1 cellular context compared by ENCODE assay signal in genomic region chr12:30973171-30973570, GRCh38.
TF ChIP-seq lines count a peak whose summit lies in the region.

No MANE protein-coding gene starts in this region.

TF ChIP-seq in SK-N-SH, 30 proteins besides CTCF, POLR2A, EP300 and RAD21 (continued from another document):
- TF ChIP-seq USF2 (IDR thresholded peaks at IDR 0.05; ENCODE audit: borderline replicate concordance, low read depth, low read length) (no peak), ZBTB33 (IDR thresholded peaks at IDR 0.05; ENCODE audit: borderline replicate concordance, low read depth) (no peak), RCOR1 (IDR thresholded peaks at IDR 0.05; ENCODE audit: low read length) (no peak), TCF12 (IDR thresholded peaks at IDR 0.05) (peak; percentile 69; the same call in 1 of the 2 replicates), GATA2 (CRISPR knock-in tag; IDR thresholded peaks at IDR 0.05) (no peak), MEF2A (IDR thresholded peaks at IDR 0.05; ENCODE audit: borderline replicate concordance, low read depth) (no peak)
